ENCODE assay signal across 21 cellular contexts in genomic region chr2:54407693-54408092, GRCh38. TPM values are rescaled to one million over a fixed set of nuclear protein-coding genes. Genes with fewer than 3 reads are reported as not detected.
DNase-seq lines count a peak whose midpoint lies in the region; ATAC-seq and TF ChIP-seq lines count a peak whose summit lies in the region.
"Had no signal": no experiment of that assay in that cellular context is flagged by ENCODE, and none has a peak within 500 bp of the region (broad histone marks: within the 10 kb centered on the region; RNA-seq: fewer than 3 reads in every experiment).

No MANE protein-coding gene starts in this region.

- no peaks in the 10 kb centered on the region for H3K27me3 ChIP-seq in A673 (replicated peaks; ENCODE audit: insufficient read depth, low read depth, low read length, poor library complexity)
- no peaks in the 10 kb centered on the region for H3K27me3 ChIP-seq in GM23338 (ENCODE audit: insufficient read depth)
- H3K27me3 ChIP-seq in H9 (ENCODE audit: insufficient read depth, low read length) = no peaks in the 10 kb centered on the region
- H3K27me3 ChIP-seq: BE2C had no signal

- H3K79me1 ChIP-seq in H9 (ENCODE audit: insufficient read depth, low read depth, low read length, poor library complexity, severe bottlenecking) = no peaks in the 10 kb centered on the region

- no peak overlapping the region for H3K4me2 ChIP-seq in GM23338
- no peak overlapping the region for H3K4me2 ChIP-seq in H9 (ENCODE audit: insufficient read depth, insufficient read length, low read length)

- no peak overlapping the region for H3K56ac ChIP-seq in H9 (ENCODE audit: insufficient read length, low read depth, low read length)

- no CpG with 5 or more reads among the region's 3 CpGs for WGBS in H9 (ENCODE audit: extremely low coverage, insufficient read length, low lambda C conversion rate)

- CTCF ChIA-PET in A673 (lab: Charles Lee) = no interaction called here

- ATAC-seq in GM23338 (no peak), GM19324 (IDR thresholded peaks at IDR 0.05; ENCODE audit: low FRiP score, unreplicated experiment) (no peak)
- ATAC-seq: GM12878 had no signal

- H2BK20ac ChIP-seq in H9 (ENCODE audit: low read depth, low read length, poor library complexity, severe bottlenecking) = no peak overlapping the region

- H3K27ac ChIP-seq in A673 (ENCODE audit: low read depth, low read length, poor library complexity, severe bottlenecking) (peak overlapping the region; percentile 7), GM23338 (ENCODE audit: low read depth) (no peak overlapping the region), H9 (ENCODE audit: insufficient read length, low read depth, low read length) (no peak overlapping the region)
- H3K27ac ChIP-seq: BLaER1 treated with 17β-estradiol and CSF1 and Interleukin-3, amounts not matched to agents 10 nM and 100 nM had no signal

- no peaks in the 10 kb centered on the region for H3K36me3 ChIP-seq in A673 (ENCODE audit: insufficient read depth, low read length, poor library complexity, severe bottlenecking)
- no peaks in the 10 kb centered on the region for H3K36me3 ChIP-seq in GM23338 (ENCODE audit: insufficient read depth)
- H3K36me3 ChIP-seq: BE2C; BLaER1 treated with 17β-estradiol and CSF1 and Interleukin-3, amounts not matched to agents 10 nM and 100 nM had no signal

- no peak overlapping the region for H2BK15ac ChIP-seq in H9 (ENCODE audit: low read depth, low read length)

- H3K23ac ChIP-seq in H9 (ENCODE audit: insufficient read length, low read depth, low read length) = no peak overlapping the region

- peaks cover 2% of the 10 kb centered on the region for H3K27me3 Mint-ChIP-seq in GM23338 (ENCODE audit: insufficient read depth, low read depth, poor library complexity)
- no peaks in the 10 kb centered on the region for H3K27me3 Mint-ChIP-seq in mesothelial cell of epicardium (ENCODE audit: low read depth)
- H3K27me3 Mint-ChIP-seq in H9 (ENCODE audit: low read depth) = no peaks in the 10 kb centered on the region

- H3K9me3 Mint-ChIP-seq in GM23338 (no peaks in the 10 kb centered on the region), mesothelial cell of epicardium (no peaks in the 10 kb centered on the region), H9 (no peaks in the 10 kb centered on the region)
- H3K9me3 Mint-ChIP-seq: CD4-positive, alpha-beta T cell; CD8-positive, alpha-beta memory T cell had no signal

- intact Hi-C loops in A673 (cut with micrococcal nuclease; ENCODE audit: unreplicated experiment) = no loop called here

- TF ChIP-seq CTCF in A673 (conservative IDR thresholded peaks at IDR 0.05; ENCODE audit: low read depth, low read length) = no peak
- no peak for TF ChIP-seq CTCF in GM23338 (conservative IDR thresholded peaks at IDR 0.05; ENCODE audit: low read depth in 2 of 2)
- no peak for TF ChIP-seq CTCF in mesothelial cell of epicardium (IDR thresholded peaks at IDR 0.05; ENCODE audit: unreplicated experiment)
- no peak for TF ChIP-seq CTCF in H9 (conservative IDR thresholded peaks at IDR 0.05)

- H3K9me3 ChIP-seq in A673 (ENCODE audit: low read depth, low read length, poor library complexity, severe bottlenecking) (no peaks in the 10 kb centered on the region), H9 (ENCODE audit: control insufficient read depth, low read depth, low read length) (no peaks in the 10 kb centered on the region)
- H3K9me3 ChIP-seq: BE2C; BLaER1 treated with 17β-estradiol and CSF1 and Interleukin-3, amounts not matched to agents 10 nM and 100 nM had no signal

- H3K4me1 ChIP-seq in A673 (ENCODE audit: insufficient read depth, low read length, poor library complexity, severe bottlenecking) (peaks cover 51% of the 10 kb centered on the region), GM23338 (ENCODE audit: insufficient read depth) (no peaks in the 10 kb centered on the region; the same call in 1 of the 2 replicates), H9 (ENCODE audit: insufficient read depth, low read length) (no peaks in the 10 kb centered on the region; the same call in 1 of the 2 replicates)

- H3T11ph ChIP-seq in H9 (ENCODE audit: low read length) = no peak overlapping the region

- H2BK12ac ChIP-seq in H9 (ENCODE audit: insufficient read length, low read depth, low read length) = no peak overlapping the region

- in situ Hi-C loops in ACHN (cut with HindIII; ENCODE audit: low pct_ligation_motif_present, low pct_unique_long_range_greater_than_20kb, low sequenced_read_pairs) = no loop called here

- H3K4me1 Mint-ChIP-seq in GM23338 = no peaks in the 10 kb centered on the region; the same call in 2 of the 3 replicates
- H3K4me1 Mint-ChIP-seq in mesothelial cell of epicardium = peaks cover 34% of the 10 kb centered on the region
- peaks cover 4 to 15% of the 10 kb centered on the region in 2 experiments for H3K4me1 Mint-ChIP-seq in H9

- peak overlapping the region; percentile 63; the same call in 1 of the 2 replicates for H2AFZ ChIP-seq in GM23338
- H2AFZ ChIP-seq in H9 (ENCODE audit: low read length) = no peak overlapping the region

- no peak overlapping the region for H2BK5ac ChIP-seq in H9 (ENCODE audit: insufficient read length, low read length)

- H3K4me3 Mint-ChIP-seq in GM23338 = no peak overlapping the region
- H3K4me3 Mint-ChIP-seq in mesothelial cell of epicardium = no peak overlapping the region
- H3K4me3 Mint-ChIP-seq in H9 = no peak overlapping the region
- H3K4me3 Mint-ChIP-seq: CD14-positive monocyte; CD4-positive, alpha-beta T cell; CD8-positive, alpha-beta memory T cell had no signal

- no peaks in the 10 kb centered on the region for H3K79me2 ChIP-seq in GM23338 (replicated peaks; ENCODE audit: insufficient read depth)
- no peaks in the 10 kb centered on the region for H3K79me2 ChIP-seq in H9 (ENCODE audit: insufficient read depth, low read length)

- H3K23me2 ChIP-seq in H9 (ENCODE audit: insufficient read length, low read depth, low read length, poor library complexity, severe bottlenecking) = no peaks in the 10 kb centered on the region

- no peak overlapping the region for H3K4ac ChIP-seq in H9 (ENCODE audit: low read depth, low read length)

- H4K5ac ChIP-seq in H9 (ENCODE audit: insufficient read length, low read depth, low read length) = no peak overlapping the region

- H3K36me3 Mint-ChIP-seq in GM23338 (ENCODE audit: low read depth) (no peaks in the 10 kb centered on the region), mesothelial cell of epicardium (no peaks in the 10 kb centered on the region), H9 (ENCODE audit: insufficient read depth in 1 of 3, low read depth in 3 of 3) (no peaks in the 10 kb centered on the region)
- H3K36me3 Mint-ChIP-seq: CD14-positive monocyte; CD8-positive, alpha-beta memory T cell had no signal

- H3K18ac ChIP-seq in H9 (ENCODE audit: insufficient read length, low read depth, low read length) = no peak overlapping the region

- H3K9ac ChIP-seq in H9 (ENCODE audit: extremely low read depth, insufficient read length, low read length) = no peak overlapping the region
- H3K9ac ChIP-seq: BLaER1 treated with 17β-estradiol and CSF1 and Interleukin-3, amounts not matched to agents 10 nM and 100 nM had no signal

- H2AK5ac ChIP-seq in H9 (ENCODE audit: insufficient read length, low read length) = no peak overlapping the region

- H3K27ac Mint-ChIP-seq in GM23338 = no peak overlapping the region
- peak overlapping the region; percentile 54 for H3K27ac Mint-ChIP-seq in mesothelial cell of epicardium
- no peak overlapping the region for H3K27ac Mint-ChIP-seq in H9
- H3K27ac Mint-ChIP-seq: CD14-positive monocyte; CD4-positive, alpha-beta T cell; CD8-positive, alpha-beta memory T cell had no signal

- H2BK120ac ChIP-seq in H9 (ENCODE audit: low read depth, low read length, poor library complexity, severe bottlenecking) = no peak overlapping the region

- no peak overlapping the region for H3K4me3 ChIP-seq in A673 (ENCODE audit: low read depth, low read length, poor library complexity, severe bottlenecking)
- H3K4me3 ChIP-seq in GM23338 = no peak overlapping the region
- H3K4me3 ChIP-seq: BLaER1 treated with 17β-estradiol and CSF1 and Interleukin-3, amounts not matched to agents 10 nM and 100 nM; GM12878 had no signal

- no peaks in the 10 kb centered on the region for H3K9me2 ChIP-seq in GM23338 (ENCODE audit: insufficient read depth)

- H3F3A ChIP-seq in GM23338 (replicated peaks; ENCODE audit: low read depth) = no peaks in the 10 kb centered on the region

- BruUV-seq in A673 (replicated peaks; lab: Mats Ljungman, UMichigan) = no TSS peak

- no peak overlapping the region for H4K8ac ChIP-seq in H9 (replicated peaks; ENCODE audit: insufficient read length, low read depth, low read length)

- DNase-seq in A673 (ENCODE audit: low spot score) (no peak), GM23338 (ENCODE audit: low spot score) (no peak), NCI-H2227 treated with DMSO at 0.1 percent for 48 hours (lab: John Stamatoyannopoulos, UW) (peak; percentile 21), mesothelial cell of epicardium (ENCODE audit: low spot score in 2 of 2, unreplicated experiment in 2 of 2) (no peak), H9 (no peak), cerebellum (ENCODE audit: low spot score) (no peak), ACHN (no peak)
- DNase-seq: AML-193; BE2C; CD4-positive, alpha-beta T cell; CD8-positive, alpha-beta memory T cell; DMS 273 treated with DMSO at 0.1 percent for 48 hours; DMS79; EL; GDM1; GOT3; HCEC 1CT had no signal

- H4K20me1 ChIP-seq in GM23338 (replicated peaks; ENCODE audit: insufficient read depth) (0 out of 2 replicates have a peak, but pooled peaks cover 3% of the 10 kb centered on the region), H9 (ENCODE audit: control insufficient read depth, insufficient read depth, insufficient read length) (no peaks in the 10 kb centered on the region)

- H3K14ac ChIP-seq in H9 (ENCODE audit: insufficient read depth, low read length) = no peak overlapping the region

- H4K91ac ChIP-seq in H9 (ENCODE audit: insufficient read length, low read depth, low read length) = no peak overlapping the region

- POLR2A ChIA-PET in A673 (lab: Charles Lee; ENCODE audit: low non-redundant PET) = no interaction called here

TF ChIP-seq in GM23338, 12 proteins besides CTCF, POLR2A, EP300 and RAD21:
- TF ChIP-seq JUNB (IDR thresholded peaks at IDR 0.05; ENCODE audit: unreplicated experiment) (no peak), POLR2AphosphoS5 (IDR thresholded peaks at IDR 0.05; ENCODE audit: low read depth) (no peak), STAT1 (IDR thresholded peaks at IDR 0.05; ENCODE audit: unreplicated experiment) (no peak), ZNF331 (CRISPR knock-in tag; IDR thresholded peaks at IDR 0.05; ENCODE audit: low read depth) (no peak)

RNA-seq across cellular contexts. Expression of gene SPTBN1, which starts 48.4 kb away (rescaled TPM):
- 145 and 146 TPM in 2 replicates for total RNA-seq in A673 (2021)
- 189 and 204 TPM in 2 replicates for total RNA-seq in GM23338 (2014; rRNA removed; shearing (Covaris generic))
- polyA plus RNA-seq in GM23338 (2016; fragmentation: Nextera tagmentation; extraction: Ambion mirVana) = 58.1 and 59.1 TPM in 2 replicates
- total RNA-seq in mesothelial cell of epicardium = 265 to 281 TPM (median 271 TPM) in 3 replicates
- total RNA-seq in H9 (2021) = 160 and 164 TPM in 2 replicates
- 281 TPM for total RNA-seq in cerebellum
